Comparison of ENCODE assay signal across 8 cellular contexts in genomic region chr14:24995016-24995415, GRCh38.
"Had no signal": no experiment of that assay in that cellular context is flagged by ENCODE, and none has a peak within 500 bp of the region (broad histone marks: within the 10 kb centered on the region; RNA-seq: fewer than 3 reads in every experiment).

No MANE protein-coding gene starts in this region.

- ATAC-seq: GM23338, HCT116 had no signal

- DNase-seq: GM23248, GOT3, H7, H9, HCEC 1CT, HFFc6 had no signal
